In genomic region chr1:234188454-234188792, GRCh38 we compare ENCODE assay signal across 1 cellular context.
TF ChIP-seq lines count a peak whose summit lies in the region.

No MANE protein-coding gene starts in this region.

TF ChIP-seq in H1, 55 proteins besides CTCF, POLR2A, EP300 and RAD21 (continued from another document):
- TF ChIP-seq CHD7 (IDR thresholded peaks at IDR 0.05; ENCODE audit: insufficient replicate concordance, low read length), result no peak
- no peak for TF ChIP-seq BCL11A (IDR thresholded peaks at IDR 0.05; ENCODE audit: low read depth in 2 of 2, low read length in 2 of 2)
- TF ChIP-seq RBBP5 (IDR thresholded peaks at IDR 0.05; ENCODE audit: borderline replicate concordance, low read depth, low read length), result no peak
- no peak for TF ChIP-seq SIX5 (IDR thresholded peaks at IDR 0.05; ENCODE audit: low read depth, low read length)
- no peak for TF ChIP-seq ZNF274 (IDR thresholded peaks at IDR 0.05; ENCODE audit: borderline replicate concordance, extremely low read depth, low read length)
- no peak for TF ChIP-seq CBX5 (IDR thresholded peaks at IDR 0.05; ENCODE audit: low read depth, low read length)
- 0 out of 4 replicates have a peak, but pooled peaks of 1 of the 2 experiments have one; percentile 31 for TF ChIP-seq SIN3A (conservative IDR thresholded peaks at IDR 0.05 in 1 of 2, IDR thresholded peaks at IDR 0.05 in 1 of 2; ENCODE audit: low read depth in 1 of 2, low read length in 2 of 2)
- no peak for TF ChIP-seq CHD1 (IDR thresholded peaks at IDR 0.05; ENCODE audit: low read depth, low read length)
- no peak for TF ChIP-seq TCF12 (IDR thresholded peaks at IDR 0.05; ENCODE audit: low read depth, low read length)
- no peak for TF ChIP-seq RNF2 (IDR thresholded peaks at IDR 0.05; ENCODE audit: borderline replicate concordance, low read depth, low read length, missing control alignments, poor library complexity, severe bottlenecking)
- peak; percentile 30; the same call in 1 of the 2 replicates for TF ChIP-seq CREB1 (IDR thresholded peaks at IDR 0.05)
- no peak for TF ChIP-seq KDM5A (IDR thresholded peaks at IDR 0.05; ENCODE audit: low read length)
- no peak for TF ChIP-seq GTF2F1 (IDR thresholded peaks at IDR 0.05; ENCODE audit: borderline replicate concordance, low read depth, low read length)
- TF ChIP-seq KDM1A (IDR thresholded peaks at IDR 0.05; ENCODE audit: borderline replicate concordance, low read length), result peak; percentile 23; the same call in 1 of the 2 replicates
- no peak for TF ChIP-seq JUND (IDR thresholded peaks at IDR 0.05; ENCODE audit: low read length)
- no peak for TF ChIP-seq ASH2L (IDR thresholded peaks at IDR 0.05; ENCODE audit: low read length)
- TF ChIP-seq FOSL1 (IDR thresholded peaks at IDR 0.05; ENCODE audit: insufficient read depth, low read depth, low read length), result no peak
- TF ChIP-seq USF2 (IDR thresholded peaks at IDR 0.05; ENCODE audit: low read length), result peak; percentile 59; the same call in 1 of the 2 replicates
- TF ChIP-seq EZH2 (IDR thresholded peaks at IDR 0.05; ENCODE audit: low read depth, low read length, severe bottlenecking), result no peak
- no peak for TF ChIP-seq JUN (IDR thresholded peaks at IDR 0.05; ENCODE audit: low read depth, low read length)
- TF ChIP-seq TBP (IDR thresholded peaks at IDR 0.05; ENCODE audit: low read depth, low read length), result no peak
- TF ChIP-seq NRF1 (IDR thresholded peaks at IDR 0.05; ENCODE audit: low read depth, low read length), result no peak
- no peak for TF ChIP-seq BACH1 (IDR thresholded peaks at IDR 0.05; ENCODE audit: low read length)
- TF ChIP-seq YY1 (IDR thresholded peaks at IDR 0.05; ENCODE audit: low read depth, low read length), result peak; percentile 73
- no peak for TF ChIP-seq POLR2AphosphoS5 (IDR thresholded peaks at IDR 0.05; ENCODE audit: low read depth, low read length)
- no peak for TF ChIP-seq SP2 (IDR thresholded peaks at IDR 0.05; ENCODE audit: low read length)
- TF ChIP-seq ATF3 (IDR thresholded peaks at IDR 0.05; ENCODE audit: insufficient read depth, low read depth, low read length), result no peak
- no peak for TF ChIP-seq MAFK (IDR thresholded peaks at IDR 0.05; ENCODE audit: low read depth, low read length)
- TF ChIP-seq SP4 (IDR thresholded peaks at IDR 0.05; ENCODE audit: low read length), result peak; percentile 39; the same call in 1 of the 2 replicates
- no peak for TF ChIP-seq HDAC2 (IDR thresholded peaks at IDR 0.05; ENCODE audit: borderline replicate concordance in 1 of 2, low read depth in 2 of 2, low read length in 2 of 2)
- 0 out of 2 replicates have a peak, but pooled peaks have one; percentile 28 for TF ChIP-seq TAF1 (IDR thresholded peaks at IDR 0.05; ENCODE audit: low read depth, low read length)
- TF ChIP-seq SP1 (IDR thresholded peaks at IDR 0.05; ENCODE audit: low read depth, low read length), result no peak
- no peak for TF ChIP-seq RFX5 (IDR thresholded peaks at IDR 0.05; ENCODE audit: borderline replicate concordance, low read depth, low read length)
- TF ChIP-seq HDAC6 (IDR thresholded peaks at IDR 0.05; ENCODE audit: low read depth, low read length), result no peak
- TF ChIP-seq SUZ12 (IDR thresholded peaks at IDR 0.05; ENCODE audit: low read length), result no peak
